Comparison of ENCODE assay signal across 30 cellular contexts in genomic region chr5:144391044-144391443, GRCh38.
"Had no signal": no experiment of that assay in that cellular context is flagged by ENCODE, and none has a peak within 500 bp of the region (broad histone marks: within the 10 kb centered on the region; RNA-seq: fewer than 3 reads in every experiment).

No MANE protein-coding gene starts in this region.

- H3K27me3 ChIP-seq: neutrophil, spleen, thyroid gland, tibial nerve, upper lobe of left lung, vagina had no signal

- H3K4me1 ChIP-seq: parathyroid adenoma, psoas muscle, spleen, tibial nerve, upper lobe of left lung, vagina had no signal

- ATAC-seq: naive thymus-derived CD4-positive, alpha-beta T cell; natural killer cell; psoas muscle; right cardiac atrium; sciatic nerve; stimulated activated memory B cell treated with anti-CD40 and anti-IgM and Interleukin-4, amounts not matched to agents 10 μg/mL and 1 μg/mL and 100 μg/mL, for 72 hours; stimulated activated naive CD8-positive, alpha-beta T cell treated with anti-CD3 and anti-CD28 coated beads, Interleukin-15, amount 100 ng/mL, for 72 hours; stimulated activated naive CD8-positive, alpha-beta T cell treated with anti-CD3 and anti-CD28 coated beads, Interleukin-15, Interleukin-2, amounts not matched to agents 100 U/mL and 50 U/mL, for 24 hours had no signal

- H3K27ac ChIP-seq: neutrophil, parathyroid adenoma, psoas muscle, skin epidermis, spleen, thoracic aorta, thyroid gland, tibial nerve, upper lobe of left lung, vagina had no signal

- DNase-seq: naive thymus-derived CD4-positive, alpha-beta T cell; natural killer cell; nucleus accumbens; posterior cingulate gyrus; psoas muscle; right cardiac atrium; spleen; stimulated activated CD4-positive, alpha-beta T cell treated with anti-CD3 and anti-CD28 coated beads, Interleukin-12 subunit alpha, Interleukin-12 subunit beta, amount 100 ng/mL, for 4 hours; stimulated activated CD4-positive, alpha-beta T cell treated with anti-CD3 and anti-CD28 coated beads, Interleukin-1b, Interleukin-23, amount 100 ng/mL, for 48 hours; stimulated activated CD4-positive, alpha-beta T cell treated with anti-CD3 and anti-CD28 coated beads, Interleukin-4, amount 100 ng/mL, for 1 hour; stimulated activated CD4-positive, alpha-beta T cell treated with anti-CD3 and anti-CD28 coated beads, Interleukin-4, amount 100 ng/mL, for 4 hours; stimulated activated CD8-positive, alpha-beta memory T cell treated with anti-CD3 and anti-CD28 coated beads, Interleukin-4, amount 100 ng/mL, for 48 hours; stimulated activated naive CD4-positive, alpha-beta T cell; stimulated activated naive CD8-positive, alpha-beta T cell treated with anti-CD3 and anti-CD28 coated beads, Interleukin-15, amount 100 ng/mL, for 72 hours; stimulated activated naive CD8-positive, alpha-beta T cell treated with anti-CD3 and anti-CD28 coated beads, Interleukin-15, Interleukin-2, amounts not matched to agents 100 U/mL and 50 U/mL, for 24 hours; thyroid gland; trophoblast cell; upper lobe of left lung had no signal

- H3K4me1 Mint-ChIP-seq: natural killer cell; nephron; stimulated activated memory B cell treated with anti-CD40 and anti-IgM and Interleukin-4, amounts not matched to agents 10 μg/mL and 1 μg/mL and 100 μg/mL, for 72 hours; stimulated activated naive CD8-positive, alpha-beta T cell treated with anti-CD3 and anti-CD28 coated beads, Interleukin-15, amount 100 ng/mL, for 72 hours had no signal

- H3K79me2 ChIP-seq: parathyroid adenoma had no signal

- H3K9me3 Mint-ChIP-seq: nephron had no signal

- H3K4me2 ChIP-seq: smooth muscle cell had no signal

- H3K36me3 Mint-ChIP-seq: naive thymus-derived CD4-positive, alpha-beta T cell; natural killer cell; stimulated activated memory B cell treated with anti-CD40 and anti-IgM and Interleukin-4, amounts not matched to agents 10 μg/mL and 1 μg/mL and 100 μg/mL, for 72 hours had no signal

- H3K9ac ChIP-seq: parathyroid adenoma had no signal

- H3K9me3 ChIP-seq: neutrophil, psoas muscle, spleen, thoracic aorta, thyroid gland, tibial nerve, upper lobe of left lung, vagina had no signal

- H3K4me3 ChIP-seq: psoas muscle, skin epidermis, smooth muscle cell, spleen, thoracic aorta, thyroid gland, tibial nerve, upper lobe of left lung, vagina had no signal

- H3K27ac Mint-ChIP-seq: naive thymus-derived CD4-positive, alpha-beta T cell; natural killer cell; nephron; progenitor cell of endocrine pancreas; stimulated activated memory B cell treated with anti-CD40 and anti-IgM and Interleukin-4, amounts not matched to agents 10 μg/mL and 1 μg/mL and 100 μg/mL, for 72 hours; stimulated activated naive CD8-positive, alpha-beta T cell treated with anti-CD3 and anti-CD28 coated beads, Interleukin-15, amount 100 ng/mL, for 72 hours had no signal

- H3K4me3 Mint-ChIP-seq: naive thymus-derived CD4-positive, alpha-beta T cell; natural killer cell; nephron; stimulated activated memory B cell treated with anti-CD40 and anti-IgM and Interleukin-4, amounts not matched to agents 10 μg/mL and 1 μg/mL and 100 μg/mL, for 72 hours; stimulated activated naive CD8-positive, alpha-beta T cell treated with anti-CD3 and anti-CD28 coated beads, Interleukin-15, amount 100 ng/mL, for 72 hours had no signal

- H3K36me3 ChIP-seq: neutrophil, spleen, thoracic aorta, thyroid gland, tibial nerve, upper lobe of left lung, vagina had no signal

- FAIRE-seq: urothelium cell line had no signal

- H2AFZ ChIP-seq: parathyroid adenoma had no signal

- H3K27me3 Mint-ChIP-seq: progenitor cell of endocrine pancreas; stimulated activated memory B cell treated with anti-CD40 and anti-IgM and Interleukin-4, amounts not matched to agents 10 μg/mL and 1 μg/mL and 100 μg/mL, for 72 hours; stimulated activated naive CD8-positive, alpha-beta T cell treated with anti-CD3 and anti-CD28 coated beads, Interleukin-15, amount 100 ng/mL, for 72 hours had no signal
